ENCODE assay signal across 2 cellular contexts in the genomic region with DNA sequence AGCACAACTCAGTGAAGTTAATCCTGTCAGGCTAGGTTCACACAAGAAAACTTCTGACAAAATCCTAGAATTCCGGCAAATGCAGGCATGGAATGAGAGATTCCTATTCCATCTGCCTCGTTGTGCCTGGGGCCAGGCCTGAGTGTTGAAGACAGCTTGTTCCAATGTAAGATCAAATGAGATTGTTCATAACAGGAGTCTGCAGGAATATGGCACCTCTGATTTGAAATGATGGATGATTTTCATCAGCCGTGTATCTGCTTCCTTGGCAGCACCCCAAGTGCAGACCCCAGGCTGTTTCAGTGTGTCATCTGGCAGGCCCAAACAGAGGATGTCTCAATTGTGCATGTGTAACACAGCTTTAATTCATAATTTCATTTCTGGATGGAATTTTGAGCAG.
TF ChIP-seq lines count a peak whose summit lies in the region.

No MANE protein-coding gene starts in this region.

TF ChIP-seq in IMR-90, 13 proteins besides CTCF, POLR2A, EP300 and RAD21:
- TF ChIP-seq RCOR1 (IDR thresholded peaks at IDR 0.05; ENCODE audit: insufficient replicate concordance, low read length) (no peak), SMC3 (IDR thresholded peaks at IDR 0.05; ENCODE audit: low read depth, low read length) (no peak), NFE2L2 (IDR thresholded peaks at IDR 0.05; ENCODE audit: low read depth, low read length) (no peak), CHD1 (IDR thresholded peaks at IDR 0.05; ENCODE audit: low read depth, low read length) (no peak)
- TF ChIP-seq, protein P1, sequence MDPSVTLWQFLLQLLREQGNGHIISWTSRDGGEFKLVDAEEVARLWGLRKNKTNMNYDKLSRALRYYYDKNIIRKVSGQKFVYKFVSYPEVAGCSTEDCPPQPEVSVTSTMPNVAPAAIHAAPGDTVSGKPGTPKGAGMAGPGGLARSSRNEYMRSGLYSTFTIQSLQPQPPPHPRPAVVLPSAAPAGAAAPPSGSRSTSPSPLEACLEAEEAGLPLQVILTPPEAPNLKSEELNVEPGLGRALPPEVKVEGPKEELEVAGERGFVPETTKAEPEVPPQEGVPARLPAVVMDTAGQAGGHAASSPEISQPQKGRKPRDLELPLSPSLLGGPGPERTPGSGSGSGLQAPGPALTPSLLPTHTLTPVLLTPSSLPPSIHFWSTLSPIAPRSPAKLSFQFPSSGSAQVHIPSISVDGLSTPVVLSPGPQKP (IDR thresholded peaks at IDR 0.05; ENCODE audit: borderline replicate concordance, low read depth, low read length): no peak

TF ChIP-seq in SK-N-SH, 30 proteins besides CTCF, POLR2A, EP300 and RAD21:
- TF ChIP-seq SIN3A (IDR thresholded peaks at IDR 0.05; ENCODE audit: borderline replicate concordance, low read depth, low read length): no peak
- TF ChIP-seq, protein P2, sequence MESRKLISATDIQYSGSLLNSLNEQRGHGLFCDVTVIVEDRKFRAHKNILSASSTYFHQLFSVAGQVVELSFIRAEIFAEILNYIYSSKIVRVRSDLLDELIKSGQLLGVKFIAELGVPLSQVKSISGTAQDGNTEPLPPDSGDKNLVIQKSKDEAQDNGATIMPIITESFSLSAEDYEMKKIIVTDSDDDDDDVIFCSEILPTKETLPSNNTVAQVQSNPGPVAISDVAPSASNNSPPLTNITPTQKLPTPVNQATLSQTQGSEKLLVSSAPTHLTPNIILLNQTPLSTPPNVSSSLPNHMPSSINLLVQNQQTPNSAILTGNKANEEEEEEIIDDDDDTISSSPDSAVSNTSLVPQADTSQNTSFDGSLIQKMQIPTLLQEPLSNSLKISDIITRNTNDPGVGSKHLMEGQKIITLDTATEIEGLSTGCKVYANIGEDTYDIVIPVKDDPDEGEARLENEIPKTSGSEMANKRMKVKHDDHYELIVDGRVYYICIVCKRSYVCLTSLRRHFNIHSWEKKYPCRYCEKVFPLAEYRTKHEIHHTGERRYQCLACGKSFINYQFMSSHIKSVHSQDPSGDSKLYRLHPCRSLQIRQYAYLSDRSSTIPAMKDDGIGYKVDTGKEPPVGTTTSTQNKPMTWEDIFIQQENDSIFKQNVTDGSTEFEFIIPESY (IDR thresholded peaks at IDR 0.05; ENCODE audit: borderline replicate concordance, low read depth): no peak
- TF ChIP-seq RCOR1 (IDR thresholded peaks at IDR 0.05; ENCODE audit: low read length): peak; percentile 99
- TF ChIP-seq MEF2A (IDR thresholded peaks at IDR 0.05; ENCODE audit: borderline replicate concordance, low read depth): no peak
- TF ChIP-seq GATA2 (CRISPR knock-in tag; IDR thresholded peaks at IDR 0.05): peak; percentile 92
- TF ChIP-seq, protein P3, sequence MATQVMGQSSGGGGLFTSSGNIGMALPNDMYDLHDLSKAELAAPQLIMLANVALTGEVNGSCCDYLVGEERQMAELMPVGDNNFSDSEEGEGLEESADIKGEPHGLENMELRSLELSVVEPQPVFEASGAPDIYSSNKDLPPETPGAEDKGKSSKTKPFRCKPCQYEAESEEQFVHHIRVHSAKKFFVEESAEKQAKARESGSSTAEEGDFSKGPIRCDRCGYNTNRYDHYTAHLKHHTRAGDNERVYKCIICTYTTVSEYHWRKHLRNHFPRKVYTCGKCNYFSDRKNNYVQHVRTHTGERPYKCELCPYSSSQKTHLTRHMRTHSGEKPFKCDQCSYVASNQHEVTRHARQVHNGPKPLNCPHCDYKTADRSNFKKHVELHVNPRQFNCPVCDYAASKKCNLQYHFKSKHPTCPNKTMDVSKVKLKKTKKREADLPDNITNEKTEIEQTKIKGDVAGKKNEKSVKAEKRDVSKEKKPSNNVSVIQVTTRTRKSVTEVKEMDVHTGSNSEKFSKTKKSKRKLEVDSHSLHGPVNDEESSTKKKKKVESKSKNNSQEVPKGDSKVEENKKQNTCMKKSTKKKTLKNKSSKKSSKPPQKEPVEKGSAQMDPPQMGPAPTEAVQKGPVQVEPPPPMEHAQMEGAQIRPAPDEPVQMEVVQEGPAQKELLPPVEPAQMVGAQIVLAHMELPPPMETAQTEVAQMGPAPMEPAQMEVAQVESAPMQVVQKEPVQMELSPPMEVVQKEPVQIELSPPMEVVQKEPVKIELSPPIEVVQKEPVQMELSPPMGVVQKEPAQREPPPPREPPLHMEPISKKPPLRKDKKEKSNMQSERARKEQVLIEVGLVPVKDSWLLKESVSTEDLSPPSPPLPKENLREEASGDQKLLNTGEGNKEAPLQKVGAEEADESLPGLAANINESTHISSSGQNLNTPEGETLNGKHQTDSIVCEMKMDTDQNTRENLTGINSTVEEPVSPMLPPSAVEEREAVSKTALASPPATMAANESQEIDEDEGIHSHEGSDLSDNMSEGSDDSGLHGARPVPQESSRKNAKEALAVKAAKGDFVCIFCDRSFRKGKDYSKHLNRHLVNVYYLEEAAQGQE (IDR thresholded peaks at IDR 0.05; ENCODE audit: low read depth, low read length): no peak
- TF ChIP-seq TEAD4 (IDR thresholded peaks at IDR 0.05; ENCODE audit: borderline replicate concordance, insufficient read depth): peak; percentile 8; the same call in 1 of the 2 replicates
- peak; percentile 77 for TF ChIP-seq CHD2 (IDR thresholded peaks at IDR 0.05; ENCODE audit: low read length, partially characterized antibody)
- TF ChIP-seq GABPA (IDR thresholded peaks at IDR 0.05; ENCODE audit: low read depth): no peak
- no peak for TF ChIP-seq ELF1 (IDR thresholded peaks at IDR 0.05)
- TF ChIP-seq RXRA (IDR thresholded peaks at IDR 0.05; ENCODE audit: borderline replicate concordance, low read depth): no peak
- TF ChIP-seq, protein P4, sequence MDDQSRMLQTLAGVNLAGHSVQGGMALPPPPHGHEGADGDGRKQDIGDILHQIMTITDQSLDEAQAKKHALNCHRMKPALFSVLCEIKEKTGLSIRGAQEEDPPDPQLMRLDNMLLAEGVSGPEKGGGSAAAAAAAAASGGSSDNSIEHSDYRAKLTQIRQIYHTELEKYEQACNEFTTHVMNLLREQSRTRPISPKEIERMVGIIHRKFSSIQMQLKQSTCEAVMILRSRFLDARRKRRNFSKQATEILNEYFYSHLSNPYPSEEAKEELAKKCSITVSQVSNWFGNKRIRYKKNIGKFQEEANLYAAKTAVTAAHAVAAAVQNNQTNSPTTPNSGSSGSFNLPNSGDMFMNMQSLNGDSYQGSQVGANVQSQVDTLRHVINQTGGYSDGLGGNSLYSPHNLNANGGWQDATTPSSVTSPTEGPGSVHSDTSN (IDR thresholded peaks at IDR 0.05): 0 out of 2 replicates have a peak, but pooled peaks have one; percentile 8
- no peak for TF ChIP-seq EZH2phosphoT487 (IDR thresholded peaks at IDR 0.05; ENCODE audit: borderline replicate concordance, low read depth)
- TF ChIP-seq, protein P5, sequence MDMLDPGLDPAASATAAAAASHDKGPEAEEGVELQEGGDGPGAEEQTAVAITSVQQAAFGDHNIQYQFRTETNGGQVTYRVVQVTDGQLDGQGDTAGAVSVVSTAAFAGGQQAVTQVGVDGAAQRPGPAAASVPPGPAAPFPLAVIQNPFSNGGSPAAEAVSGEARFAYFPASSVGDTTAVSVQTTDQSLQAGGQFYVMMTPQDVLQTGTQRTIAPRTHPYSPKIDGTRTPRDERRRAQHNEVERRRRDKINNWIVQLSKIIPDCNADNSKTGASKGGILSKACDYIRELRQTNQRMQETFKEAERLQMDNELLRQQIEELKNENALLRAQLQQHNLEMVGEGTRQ (IDR thresholded peaks at IDR 0.05; ENCODE audit: borderline replicate concordance, low read depth, low read length): no peak
- TF ChIP-seq, protein P6, sequence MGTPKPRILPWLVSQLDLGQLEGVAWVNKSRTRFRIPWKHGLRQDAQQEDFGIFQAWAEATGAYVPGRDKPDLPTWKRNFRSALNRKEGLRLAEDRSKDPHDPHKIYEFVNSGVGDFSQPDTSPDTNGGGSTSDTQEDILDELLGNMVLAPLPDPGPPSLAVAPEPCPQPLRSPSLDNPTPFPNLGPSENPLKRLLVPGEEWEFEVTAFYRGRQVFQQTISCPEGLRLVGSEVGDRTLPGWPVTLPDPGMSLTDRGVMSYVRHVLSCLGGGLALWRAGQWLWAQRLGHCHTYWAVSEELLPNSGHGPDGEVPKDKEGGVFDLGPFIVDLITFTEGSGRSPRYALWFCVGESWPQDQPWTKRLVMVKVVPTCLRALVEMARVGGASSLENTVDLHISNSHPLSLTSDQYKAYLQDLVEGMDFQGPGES (IDR thresholded peaks at IDR 0.05; ENCODE audit: low read depth, low read length): no peak
- TF ChIP-seq POLR2AphosphoS5 (IDR thresholded peaks at IDR 0.05; ENCODE audit: low read depth, low read length): peak; percentile 37; the same call in 1 of the 2 replicates
- TF ChIP-seq, protein P7, sequence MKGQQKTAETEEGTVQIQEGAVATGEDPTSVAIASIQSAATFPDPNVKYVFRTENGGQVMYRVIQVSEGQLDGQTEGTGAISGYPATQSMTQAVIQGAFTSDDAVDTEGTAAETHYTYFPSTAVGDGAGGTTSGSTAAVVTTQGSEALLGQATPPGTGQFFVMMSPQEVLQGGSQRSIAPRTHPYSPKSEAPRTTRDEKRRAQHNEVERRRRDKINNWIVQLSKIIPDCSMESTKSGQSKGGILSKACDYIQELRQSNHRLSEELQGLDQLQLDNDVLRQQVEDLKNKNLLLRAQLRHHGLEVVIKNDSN (IDR thresholded peaks at IDR 0.05; ENCODE audit: borderline replicate concordance, low read depth): no peak
- no peak for TF ChIP-seq RFX5 (IDR thresholded peaks at IDR 0.05; ENCODE audit: low read length)
- TF ChIP-seq, protein P8, sequence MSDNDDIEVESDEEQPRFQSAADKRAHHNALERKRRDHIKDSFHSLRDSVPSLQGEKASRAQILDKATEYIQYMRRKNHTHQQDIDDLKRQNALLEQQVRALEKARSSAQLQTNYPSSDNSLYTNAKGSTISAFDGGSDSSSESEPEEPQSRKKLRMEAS (IDR thresholded peaks at IDR 0.05; ENCODE audit: low read depth): no peak
- no peak for TF ChIP-seq NRF1 (IDR thresholded peaks at IDR 0.05; ENCODE audit: low read depth, low read length)
- peak; percentile 37; the same call in 1 of the 2 replicates for TF ChIP-seq TCF12 (IDR thresholded peaks at IDR 0.05)
- TF ChIP-seq YY1 (IDR thresholded peaks at IDR 0.05; ENCODE audit: low read depth): no peak
- TF ChIP-seq FOSL2 (IDR thresholded peaks at IDR 0.05; ENCODE audit: borderline replicate concordance, low read depth): no peak
- TF ChIP-seq FOXJ3 (CRISPR knock-in tag; IDR thresholded peaks at IDR 0.05): peak; percentile 96
- TF ChIP-seq NFIC (IDR thresholded peaks at IDR 0.05; ENCODE audit: borderline replicate concordance): peak; percentile 22; the same call in 1 of the 2 replicates
- TF ChIP-seq SMC3 (IDR thresholded peaks at IDR 0.05; ENCODE audit: low read depth, low read length): no peak
- peak; percentile 70; the same call in 1 of the 2 replicates for TF ChIP-seq MXI1 (IDR thresholded peaks at IDR 0.05; ENCODE audit: low read depth, low read length)
- TF ChIP-seq JUND (IDR thresholded peaks at IDR 0.05): no peak
- no peak for TF ChIP-seq FOXM1 (IDR thresholded peaks at IDR 0.05; ENCODE audit: low read depth)
- TF ChIP-seq TAF1 (IDR thresholded peaks at IDR 0.05; ENCODE audit: borderline replicate concordance, low read depth, low read length): no peak
